ENCODE assay signal across 16 cellular contexts in genomic region chr2:36512705-36513104, GRCh38.
DNase-seq lines count a peak whose midpoint lies in the region; ATAC-seq and TF ChIP-seq lines count a peak whose summit lies in the region.
"Had no signal": no experiment of that assay in that cellular context is flagged by ENCODE, and none has a peak within 500 bp of the region (broad histone marks: within the 10 kb centered on the region; RNA-seq: fewer than 3 reads in every experiment).

No MANE protein-coding gene starts in this region.

- H3K79me2 ChIP-seq in SK-N-SH (ENCODE audit: insufficient read depth) (peaks cover 79% of the 10 kb centered on the region), smooth muscle cell (ENCODE audit: low read depth) (no peaks in the 10 kb centered on the region)

- peak; percentile 25 for DNase-seq in SK-N-SH
- DNase-seq in SK-MEL-5 (ENCODE audit: low read depth, low spot score): peak; percentile 41
- DNase-seq in globus pallidus (ENCODE audit: low spot score): peak; percentile 23
- DNase-seq in smooth muscle cell (lab: John Stamatoyannopoulos, UW; ENCODE audit: unreplicated experiment): no peak
- DNase-seq in activated gamma-delta T cell treated with Interleukin-2 at 50 U/mL for 16 hours: no peak
- no peak for DNase-seq in erythroblast (lab: John Stamatoyannopoulos, UW)
- no peak for DNase-seq in right lobe of liver
- DNase-seq: activated CD4-positive, alpha-beta T cell treated with anti-CD3 and anti-CD28 coated beads for 36 hours; CD8-positive, alpha-beta memory T cell; esophagus squamous epithelium; naive thymus-derived CD4-positive, alpha-beta T cell; NCI-H146; NCI-H2171 treated with DMSO at 0.1 percent for 48 hours; Right ventricle myocardium superior; T-cell had no signal

- no peaks in the 10 kb centered on the region for H4K20me1 ChIP-seq in SK-N-SH (ENCODE audit: insufficient read depth)
- H4K20me1 ChIP-seq in smooth muscle cell (ENCODE audit: low read depth): no peaks in the 10 kb centered on the region

- no peak for TF ChIP-seq EP300 in SK-N-SH (IDR thresholded peaks at IDR 0.05; ENCODE audit: borderline replicate concordance in 1 of 2, low read depth in 1 of 2, low read length in 1 of 2)

- CTCF ChIA-PET in SK-N-SH (lab: Yijun Ruan, JAX): interaction anchor here (1.0 to 1.2 kb wide), 4 partner anchors 9 to 272 kb away, joined by 3 to 4 read pairs (median 3); no protein-coding TSS in a partner anchor

- H3K4me2 ChIP-seq in SK-N-SH (no peak overlapping the region), smooth muscle cell (no peak overlapping the region)

- no peaks in the 10 kb centered on the region for H3K9me2 ChIP-seq in SK-N-SH

- WGBS in SK-N-SH (ENCODE audit: low lambda C conversion rate): 79% methylated on average over 3 of the region's 3 CpGs
- 49% methylated on average over 3 of the region's 3 CpGs for WGBS in smooth muscle cell (ENCODE audit: low lambda C conversion rate)
- 49% methylated on average over 3 of the region's 3 CpGs for whole genome bisulfite sequencing in right lobe of liver (ENCODE audit: insufficient coverage, low coverage, low lambda C conversion rate, missing lambda C conversion rate)

- H3K4me1 ChIP-seq in SK-N-SH (ENCODE audit: control insufficient read depth in 1 of 2, insufficient read depth in 2 of 2, low read depth in 1 of 2, low read length in 1 of 2) (peaks cover 0 to 5% of the 10 kb centered on the region in 2 experiments; a peak in 2 of 4 replicates), smooth muscle cell (ENCODE audit: low read depth) (no peaks in the 10 kb centered on the region), right lobe of liver (no peaks in the 10 kb centered on the region)
- H3K4me1 ChIP-seq: esophagus squamous epithelium had no signal

- POLR2A ChIA-PET in SK-N-SH (lab: Yijun Ruan, JAX): no interaction called here

- intact Hi-C loops in right lobe of liver (cut with DNase I): no loop called here

- H3K9ac ChIP-seq in SK-N-SH: no peak overlapping the region
- H3K9ac ChIP-seq in smooth muscle cell (ENCODE audit: low read depth): no peak overlapping the region

- no peaks in the 10 kb centered on the region for H3K9me3 ChIP-seq in SK-N-SH
- no peaks in the 10 kb centered on the region for H3K9me3 ChIP-seq in smooth muscle cell (replicated peaks; ENCODE audit: low read depth)
- H3K9me3 ChIP-seq in right lobe of liver: no peaks in the 10 kb centered on the region
- H3K9me3 ChIP-seq: esophagus squamous epithelium had no signal

- peaks cover 77 to 97% of the 10 kb centered on the region in 2 experiments for H3K36me3 ChIP-seq in SK-N-SH (replicated peaks in 1 of 2; ENCODE audit: control insufficient read depth in 1 of 2, insufficient read depth in 2 of 2, low read length in 1 of 2)
- no peaks in the 10 kb centered on the region for H3K36me3 ChIP-seq in smooth muscle cell (ENCODE audit: low read depth)
- H3K36me3 ChIP-seq in right lobe of liver: peaks cover 0 to 4% (median 0%) of the 10 kb centered on the region in 4 donors

- TF ChIP-seq CTCF in SK-N-SH (IDR thresholded peaks at IDR 0.05): no peak
- TF ChIP-seq CTCF in smooth muscle cell (IDR thresholded peaks at IDR 0.05; ENCODE audit: borderline replicate concordance, insufficient read depth, poor library complexity, severe bottlenecking): no peak
- TF ChIP-seq CTCF in right lobe of liver (IDR thresholded peaks at IDR 0.05): no peak

- H3K4me3 ChIP-seq in SK-N-SH (ENCODE audit: low read depth in 2 of 2, low read length in 1 of 2) (no peak overlapping the region), smooth muscle cell (no peak overlapping the region), right lobe of liver (no peak overlapping the region)
- H3K4me3 ChIP-seq: esophagus squamous epithelium had no signal

- ATAC-seq in SK-N-SH treated with all-trans-retinoic acid at 6 μM for 48 hours (no peak), right lobe of liver (no peak)
- ATAC-seq: activated CD4-positive, alpha-beta T cell treated with anti-CD3 and anti-CD28 coated beads for 36 hours; naive thymus-derived CD4-positive, alpha-beta T cell; T-cell had no signal

- TF ChIP-seq RAD21 in SK-N-SH (IDR thresholded peaks at IDR 0.05; ENCODE audit: low read length): no peak

- in situ Hi-C loops in SK-MEL-5 (cut with HindIII; ENCODE audit: low pct_unique_long_range_greater_than_20kb, low sequenced_read_pairs): no loop called here

- H2AFZ ChIP-seq in SK-N-SH (ENCODE audit: low read depth) (no peak overlapping the region), smooth muscle cell (ENCODE audit: low read depth) (no peak overlapping the region)

- TF ChIP-seq POLR2A in erythroblast (IDR thresholded peaks at IDR 0.05; ENCODE audit: low read length) (no peak), right lobe of liver (IDR thresholded peaks at IDR 0.05) (no peak)

- H3K27me3 ChIP-seq in SK-N-SH (ENCODE audit: insufficient read depth) (no peaks in the 10 kb centered on the region), smooth muscle cell (ENCODE audit: low read depth) (no peaks in the 10 kb centered on the region), right lobe of liver (no peaks in the 10 kb centered on the region)
- H3K27me3 ChIP-seq: esophagus squamous epithelium had no signal

- H3F3A ChIP-seq in SK-N-SH (replicated peaks; ENCODE audit: insufficient read depth) (peaks cover 64% of the 10 kb centered on the region), smooth muscle cell (ENCODE audit: low read depth) (no peaks in the 10 kb centered on the region)

- H3K27ac ChIP-seq in SK-N-SH (ENCODE audit: low read depth in 2 of 2, low read length in 1 of 2) (no peak overlapping the region), smooth muscle cell (ENCODE audit: low read depth) (peak overlapping the region; percentile 30), right lobe of liver (no peak overlapping the region)
- H3K27ac ChIP-seq: esophagus squamous epithelium had no signal

TF ChIP-seq in SK-N-SH, 30 proteins besides CTCF, POLR2A, EP300 and RAD21:
- no peak for TF ChIP-seq GATA2 (CRISPR knock-in tag; IDR thresholded peaks at IDR 0.05)
- no peak for TF ChIP-seq USF2 (IDR thresholded peaks at IDR 0.05; ENCODE audit: borderline replicate concordance, low read depth, low read length)
- no peak for TF ChIP-seq MXI1 (IDR thresholded peaks at IDR 0.05; ENCODE audit: low read depth, low read length)
- TF ChIP-seq GABPA (IDR thresholded peaks at IDR 0.05; ENCODE audit: low read depth): no peak
- TF ChIP-seq TAF1 (IDR thresholded peaks at IDR 0.05; ENCODE audit: borderline replicate concordance, low read depth, low read length): no peak
- no peak for TF ChIP-seq SMC3 (IDR thresholded peaks at IDR 0.05; ENCODE audit: low read depth, low read length)
- TF ChIP-seq NFIC (IDR thresholded peaks at IDR 0.05; ENCODE audit: borderline replicate concordance): no peak
- no peak for TF ChIP-seq TCF12 (IDR thresholded peaks at IDR 0.05)
- no peak for TF ChIP-seq CHD2 (IDR thresholded peaks at IDR 0.05; ENCODE audit: low read length, partially characterized antibody)
- no peak for TF ChIP-seq TEAD4 (IDR thresholded peaks at IDR 0.05; ENCODE audit: borderline replicate concordance, insufficient read depth)
- no peak for TF ChIP-seq POLR2AphosphoS5 (IDR thresholded peaks at IDR 0.05; ENCODE audit: low read depth, low read length)
- no peak for TF ChIP-seq EZH2phosphoT487 (IDR thresholded peaks at IDR 0.05; ENCODE audit: borderline replicate concordance, low read depth)
- TF ChIP-seq RCOR1 (IDR thresholded peaks at IDR 0.05; ENCODE audit: low read length): no peak
- TF ChIP-seq FOXJ3 (CRISPR knock-in tag; IDR thresholded peaks at IDR 0.05): no peak

TF ChIP-seq in SK-N-SH treated with all-trans-retinoic acid at 6 μM for 48 hours, 23 proteins besides CTCF, POLR2A, EP300 and RAD21 (continues in another document):
- TF ChIP-seq PPARA (CRISPR knock-in tag; IDR thresholded peaks at IDR 0.05; ENCODE audit: borderline replicate concordance) (no peak), ZFP30 (CRISPR knock-in tag; IDR thresholded peaks at IDR 0.05) (no peak), ZFP3 (CRISPR knock-in tag; IDR thresholded peaks at IDR 0.05) (no peak), ZC3H10 (CRISPR knock-in tag; IDR thresholded peaks at IDR 0.05) (no peak), TSHZ2 (CRISPR knock-in tag; IDR thresholded peaks at IDR 0.05) (no peak), ZNF565 (CRISPR knock-in tag; conservative IDR thresholded peaks at IDR 0.05; ENCODE audit: low read depth) (no peak), CSRNP3 (CRISPR knock-in tag; IDR thresholded peaks at IDR 0.05) (no peak), CSDC2 (CRISPR knock-in tag; IDR thresholded peaks at IDR 0.05) (no peak)

Comparison
In these comparisons a context has a peak if more than half of its experiments do, and no peak if none do; other contexts are left out.
1. DNase-seq: peak in SK-N-SH (single experiment), SK-MEL-5 (single experiment) and globus pallidus (single experiment); none in smooth muscle cell (single experiment), activated gamma-delta T cell treated with Interleukin-2 at 50 U/mL for 16 hours (single experiment), erythroblast (0 of 2) and right lobe of liver (0 of 3).